In genomic region chr5:134803821-134804220, GRCh38 we compare ENCODE assay signal across 24 cellular contexts. TPM values are rescaled to one million over a fixed set of nuclear protein-coding genes. Genes with fewer than 3 reads are reported as not detected.
DNase-seq lines count a peak whose midpoint lies in the region; ATAC-seq, FAIRE-seq and TF ChIP-seq lines count a peak whose summit lies in the region.
"Had no signal": no experiment of that assay in that cellular context is flagged by ENCODE, and none has a peak within 500 bp of the region (broad histone marks: within the 10 kb centered on the region; RNA-seq: fewer than 3 reads in every experiment).

No MANE protein-coding gene starts in this region.

- no peaks in the 10 kb centered on the region for H3K27me3 ChIP-seq in GM23338 (ENCODE audit: insufficient read depth)
- H3K27me3 ChIP-seq: BLaER1 treated with 17β-estradiol and CSF1 and Interleukin-3, amounts not matched to agents 10 nM and 100 nM had no signal

- H4K20me1 ChIP-seq in GM23338 (replicated peaks; ENCODE audit: insufficient read depth) = peaks cover 14% of the 10 kb centered on the region

- H3K36me3 ChIP-seq in GM23338 (ENCODE audit: insufficient read depth) = peaks cover 32% of the 10 kb centered on the region

- H3K9me3 Mint-ChIP-seq in activated T-cell treated with anti-CD3 and anti-CD28 coated beads, Interleukin-2, amount 50 U/mL, for 24 hours = no peaks in the 10 kb centered on the region
- no peaks in the 10 kb centered on the region for H3K9me3 Mint-ChIP-seq in GM23338
- H3K9me3 Mint-ChIP-seq: CD4-positive, alpha-beta T cell; CD8-positive, alpha-beta T cell had no signal

- H2AFZ ChIP-seq in GM23338 = no peak overlapping the region

- ATAC-seq in GM23338 (no peak), GM19467 (IDR thresholded peaks at IDR 0.05; ENCODE audit: unreplicated experiment) (no peak), HG02571 (IDR thresholded peaks at IDR 0.05; ENCODE audit: unreplicated experiment) (no peak)
- ATAC-seq: A549; CD8-positive, alpha-beta T cell had no signal

- H3K27ac Mint-ChIP-seq in activated T-cell treated with anti-CD3 and anti-CD28 coated beads, Interleukin-2, amount 50 U/mL, for 24 hours = peak overlapping the region; percentile 2
- no peak overlapping the region for H3K27ac Mint-ChIP-seq in GM23338
- H3K27ac Mint-ChIP-seq: B cell; CD4-positive, alpha-beta T cell; CD8-positive, alpha-beta T cell had no signal

- FAIRE-seq in H54 (lab: Jason Lieb, UNC) = no peak
- FAIRE-seq: A549, D721Med, G401.6, GM12891, GM19239 had no signal

- H3K79me2 ChIP-seq in GM23338 (replicated peaks; ENCODE audit: insufficient read depth) = peaks cover 2% of the 10 kb centered on the region

- no peak for TF ChIP-seq POLR2A in H54 (IDR thresholded peaks at IDR 0.05; ENCODE audit: low read depth, low read length)

- intact Hi-C loops in head of caudate nucleus (cut with DNase I) = no loop called here

- H3F3A ChIP-seq in GM23338 (replicated peaks; ENCODE audit: low read depth) = no peaks in the 10 kb centered on the region; the same call in 1 of the 2 replicates

- H3K4me2 ChIP-seq in GM23338 = no peak overlapping the region
- H3K4me2 ChIP-seq: A549; BLaER1 treated with 17β-estradiol and CSF1 and Interleukin-3, amounts not matched to agents 10 nM and 100 nM had no signal

- H3K4me3 Mint-ChIP-seq in activated T-cell treated with anti-CD3 and anti-CD28 coated beads, Interleukin-2, amount 50 U/mL, for 24 hours = no peak overlapping the region
- H3K4me3 Mint-ChIP-seq in GM23338 = no peak overlapping the region
- H3K4me3 Mint-ChIP-seq: B cell; CD4-positive, alpha-beta T cell; CD8-positive, alpha-beta T cell had no signal

- H3K36me3 Mint-ChIP-seq in activated T-cell treated with anti-CD3 and anti-CD28 coated beads, Interleukin-2, amount 50 U/mL, for 24 hours (ENCODE audit: low read depth) = peaks cover 83% of the 10 kb centered on the region
- peaks cover 52% of the 10 kb centered on the region for H3K36me3 Mint-ChIP-seq in GM23338 (ENCODE audit: low read depth)

- H3K27me3 Mint-ChIP-seq in activated T-cell treated with anti-CD3 and anti-CD28 coated beads, Interleukin-2, amount 50 U/mL, for 24 hours = no peaks in the 10 kb centered on the region
- H3K27me3 Mint-ChIP-seq in GM23338 (ENCODE audit: insufficient read depth, low read depth, poor library complexity) = no peaks in the 10 kb centered on the region
- H3K27me3 Mint-ChIP-seq: B cell; CD4-positive, alpha-beta T cell had no signal

- H3K27ac ChIP-seq in GM23338 (ENCODE audit: low read depth) = peak overlapping the region; percentile 4; the same call in 1 of the 2 replicates
- H3K27ac ChIP-seq in caudate nucleus (ENCODE audit: low read depth, low read length) = peak overlapping the region; percentile 4
- H3K27ac ChIP-seq: 22Rv1; A549; BLaER1 treated with 17β-estradiol and CSF1 and Interleukin-3, amounts not matched to agents 10 nM and 100 nM; C4-2B had no signal

- no peaks in the 10 kb centered on the region for H3K9me2 ChIP-seq in GM23338 (ENCODE audit: insufficient read depth)

- no peak for DNase-seq in activated T-cell treated with anti-CD3 and anti-CD28 coated beads, Interleukin-2, amount 50 U/mL, for 24 hours
- no peak for DNase-seq in activated T-cell treated with anti-CD3 and anti-CD28 coated beads, Interleukin-2, amount 50 U/mL, for 1 hour
- no peak for DNase-seq in GM23338 (ENCODE audit: low spot score)
- peak in 25 of 61 donors; percentile 1 to 77 (median 13) for DNase-seq in caudate nucleus (lab: John Stamatoyannopoulos, UW)
- peak in 32 of 42 donors; percentile 5 to 77 (median 36) for DNase-seq in head of caudate nucleus
- DNase-seq in H54 (ENCODE audit: insufficient read length, low spot score) = no peak
- DNase-seq: AML-193; Caco-2; Calu3; CD4-positive, alpha-beta T cell; CD8-positive, alpha-beta T cell; DMS79 treated with DMSO at 0.1 percent for 48 hours; GF-D8 had no signal

- TF ChIP-seq CTCF in GM23338 (conservative IDR thresholded peaks at IDR 0.05; ENCODE audit: low read depth in 2 of 2) = no peak

- no peaks in the 10 kb centered on the region for H3K4me1 Mint-ChIP-seq in activated T-cell treated with anti-CD3 and anti-CD28 coated beads, Interleukin-2, amount 50 U/mL, for 24 hours (ENCODE audit: low read depth)
- no peaks in the 10 kb centered on the region for H3K4me1 Mint-ChIP-seq in GM23338
- H3K4me1 Mint-ChIP-seq: B cell had no signal

- H3K4me1 ChIP-seq in GM23338 (ENCODE audit: insufficient read depth) = no peaks in the 10 kb centered on the region
- H3K4me1 ChIP-seq: A549, Caco-2 had no signal

- H3K4me3 ChIP-seq in GM23338 = no peak overlapping the region
- H3K4me3 ChIP-seq: A549; BLaER1 treated with 17β-estradiol and CSF1 and Interleukin-3, amounts not matched to agents 10 nM and 100 nM had no signal

TF ChIP-seq in GM23338, 12 proteins besides CTCF, POLR2A, EP300 and RAD21:
- TF ChIP-seq EZH2phosphoT487 (IDR thresholded peaks at IDR 0.05; ENCODE audit: unreplicated experiment) (no peak), JUNB (IDR thresholded peaks at IDR 0.05; ENCODE audit: unreplicated experiment) (no peak)

RNA-seq across cellular contexts. Expression of gene C5orf24, which starts 41.9 kb away (rescaled TPM):
- total RNA-seq in GM23338 (2014; rRNA removed; shearing (Covaris generic)) = 19.0 and 21.1 TPM in 2 replicates
- polyA plus RNA-seq in GM23338 (2016; fragmentation: Nextera tagmentation; extraction: Ambion mirVana) = 14.2 and 14.6 TPM in 2 replicates

RNA-seq across cellular contexts. Expression of gene DDX46, which starts 45.2 kb away (rescaled TPM):
- total RNA-seq in GM23338 (2014; rRNA removed; shearing (Covaris generic)) = 69.0 and 85.6 TPM in 2 replicates
- polyA plus RNA-seq in GM23338 (2016; fragmentation: Nextera tagmentation; extraction: Ambion mirVana) = 78.5 and 91.4 TPM in 2 replicates

Comparison
In these comparisons a context has a peak if more than half of its experiments do, and no peak if none do; other contexts are left out.
1. DNase-seq: peak in head of caudate nucleus (32 of 42); none in activated T-cell treated with anti-CD3 and anti-CD28 coated beads, Interleukin-2, amount 50 U/mL, for 24 hours (single experiment), activated T-cell treated with anti-CD3 and anti-CD28 coated beads, Interleukin-2, amount 50 U/mL, for 1 hour (single experiment), GM23338 (single experiment) and H54 (single experiment).